Comparison of ENCODE assay signal across 8 cellular contexts in the genomic region with DNA sequence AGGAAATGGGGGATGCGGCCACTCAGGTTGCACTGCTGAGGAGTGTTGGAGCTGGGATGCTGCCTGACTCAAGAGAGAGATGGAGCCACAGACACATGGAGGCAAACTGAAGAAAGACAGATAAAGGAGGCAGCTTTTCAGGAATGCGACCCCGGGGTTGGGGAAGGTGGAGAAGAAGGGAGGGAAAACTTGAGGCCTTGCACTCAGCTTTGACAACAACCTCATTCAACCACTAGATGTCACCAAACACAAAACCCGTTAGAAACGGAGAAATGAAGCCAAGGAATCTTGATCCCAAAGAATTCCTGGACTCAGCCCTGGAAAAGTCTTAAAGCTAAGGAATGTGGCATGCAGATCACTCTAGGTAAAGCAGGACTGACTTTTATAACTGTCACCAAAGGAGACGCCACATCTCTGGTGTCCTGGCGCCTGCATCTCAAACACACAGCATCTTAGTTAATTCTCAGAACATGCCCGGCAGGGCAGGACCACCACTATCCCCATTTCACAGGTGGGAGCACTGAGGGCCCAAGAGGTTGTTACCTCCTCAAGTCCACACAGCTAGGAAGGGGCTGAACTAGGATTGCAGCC. TPM values are rescaled to one million over a fixed set of nuclear protein-coding genes. Genes with fewer than 3 reads are reported as not detected.
DNase-seq lines count a peak whose midpoint lies in the region; ATAC-seq and TF ChIP-seq lines count a peak whose summit lies in the region.

No MANE protein-coding gene starts in this region.

- CTCF ChIA-PET in activated CD4-positive, alpha-beta T cell treated with anti-CD3 and anti-CD28 coated beads, Interleukin-2, amount 10 ng/mL, durations not matched to agents 7 days and 5 days (lab: Charles Lee), result interaction anchor here (1.5 kb wide), 1 partner anchor 60 kb away, joined by 3 read pairs; the partner anchor contains the start of gene LMCD1

- ATAC-seq in HG03135 (IDR thresholded peaks at IDR 0.05; ENCODE audit: unreplicated experiment), result no peak

- no peak overlapping the region for H3K4me3 Mint-ChIP-seq in activated CD4-positive, alpha-beta T cell treated with anti-CD3 and anti-CD28 coated beads, Interleukin-2, amount 10 ng/mL, durations not matched to agents 7 days and 5 days

- H3K27me3 ChIP-seq in tibial artery, result no peaks in the 10 kb centered on the region

- H3K27me3 Mint-ChIP-seq in activated CD4-positive, alpha-beta T cell treated with anti-CD3 and anti-CD28 coated beads, Interleukin-2, amount 10 ng/mL, durations not matched to agents 7 days and 5 days, result peaks cover 3% of the 10 kb centered on the region

- H3K27ac Mint-ChIP-seq in activated CD4-positive, alpha-beta T cell treated with anti-CD3 and anti-CD28 coated beads, Interleukin-2, amount 10 ng/mL, durations not matched to agents 7 days and 5 days, result no peak overlapping the region

- H3K4me1 ChIP-seq in tibial artery, result peaks cover 8 to 50% (median 37%) of the 10 kb centered on the region in 4 donors

- intact Hi-C loops in tibial artery (cut with DNase I; ENCODE audit: low total_unique reads), result loop anchor here (2.0 to 5.0 kb wide), 3 partner anchors 37 to 180 kb away; no protein-coding TSS in a partner anchor

- H3K27ac ChIP-seq in tibial artery, result peak overlapping the region; percentile 73 to 86

- H3K9me3 Mint-ChIP-seq in activated CD4-positive, alpha-beta T cell treated with anti-CD3 and anti-CD28 coated beads, Interleukin-2, amount 10 ng/mL, durations not matched to agents 7 days and 5 days, result peaks cover 4% of the 10 kb centered on the region

- POLR2A ChIA-PET in activated CD4-positive, alpha-beta T cell treated with anti-CD3 and anti-CD28 coated beads, Interleukin-2, amount 10 ng/mL, durations not matched to agents 7 days and 5 days (lab: Charles Lee), result no interaction called here

- in situ Hi-C loops in astrocyte of the spinal cord (cut with HindIII; ENCODE audit: low sequenced_read_pairs), result no loop called here

- peak; percentile 79 for TF ChIP-seq CTCF in astrocyte of the spinal cord (IDR thresholded peaks at IDR 0.05; ENCODE audit: low read depth, low read length)
- peak; percentile 85 to 86 for TF ChIP-seq CTCF in tibial artery (IDR thresholded peaks at IDR 0.05)

- H3K4me3 ChIP-seq in astrocyte of the spinal cord (ENCODE audit: low read depth, low read length) (no peak overlapping the region), tibial artery (no peak overlapping the region)

- H3K4me1 Mint-ChIP-seq in activated CD4-positive, alpha-beta T cell treated with anti-CD3 and anti-CD28 coated beads, Interleukin-2, amount 10 ng/mL, durations not matched to agents 7 days and 5 days, result no peaks in the 10 kb centered on the region

- no peaks in the 10 kb centered on the region for H3K36me3 Mint-ChIP-seq in activated CD4-positive, alpha-beta T cell treated with anti-CD3 and anti-CD28 coated beads, Interleukin-2, amount 10 ng/mL, durations not matched to agents 7 days and 5 days (ENCODE audit: low read depth)

- DNase-seq in GM03348 (ENCODE audit: low spot score) (peak; percentile 83), Kasumi-1 (lab: John Stamatoyannopoulos, UW) (peak; percentile 40 to 47), astrocyte of the spinal cord (ENCODE audit: low read depth, low spot score) (peak; percentile 75), inferior parietal cortex (ENCODE audit: extremely low spot score) (peak; percentile 87), tibial artery (no peak)
- DNase-seq in activated CD4-positive, alpha-beta T cell treated with anti-CD3 and anti-CD28 coated beads, Interleukin-2, amount 10 ng/mL, durations not matched to agents 7 days and 5 days, result no peak
- no peak for DNase-seq in activated CD4-positive, alpha-beta T cell treated with anti-CD3 and anti-CD28 coated beads for 4 hours

- no peaks in the 10 kb centered on the region for H3K9me3 ChIP-seq in tibial artery

- H3K36me3 ChIP-seq in tibial artery, result no peaks in the 10 kb centered on the region

RNA-seq across cellular contexts. Expression of gene LMCD1, which starts 59.6 kb away (rescaled TPM):
- 1 to 10 TPM in 1 of 2 experiments, under 1 TPM in 1; 0.99 to 1.1 TPM for total RNA-seq in activated CD4-positive, alpha-beta T cell treated with anti-CD3 and anti-CD28 coated beads, Interleukin-2, amount 10 ng/mL, durations not matched to agents 7 days and 5 days

Comparison
In these comparisons a context has a peak if more than half of its experiments do, and no peak if none do; other contexts are left out.
1. DNase-seq: peak in GM03348 (single experiment), Kasumi-1 (2 of 2), astrocyte of the spinal cord (single experiment) and inferior parietal cortex (single experiment); none in tibial artery (0 of 2), activated CD4-positive, alpha-beta T cell treated with anti-CD3 and anti-CD28 coated beads, Interleukin-2, amount 10 ng/mL, durations not matched to agents 7 days and 5 days (single experiment) and activated CD4-positive, alpha-beta T cell treated with anti-CD3 and anti-CD28 coated beads for 4 hours (0 of 2).